ENCODE assay signal across 18 cellular contexts in the genomic region with DNA sequence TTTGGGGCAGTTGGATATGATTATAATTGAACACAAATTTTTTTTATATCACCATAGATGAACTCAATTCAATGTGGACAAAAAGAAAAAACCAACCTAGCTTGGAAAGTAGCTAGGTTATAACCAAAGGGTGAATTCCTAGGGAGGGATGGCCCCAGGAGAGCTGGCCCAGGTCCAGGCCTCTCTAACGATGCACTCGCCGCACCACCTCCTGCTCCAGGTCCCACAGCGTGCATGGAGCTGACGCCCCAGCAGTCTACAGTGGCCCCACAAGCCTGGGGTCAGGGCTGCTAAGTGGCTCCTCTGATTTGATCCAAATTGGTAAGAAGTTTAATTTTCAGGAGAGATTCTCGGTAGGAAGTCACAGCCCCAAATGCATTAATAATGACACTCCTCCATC. TPM values are rescaled to one million over a fixed set of nuclear protein-coding genes. Genes with fewer than 3 reads are reported as not detected.
DNase-seq lines count a peak whose midpoint lies in the region; ATAC-seq, FAIRE-seq and TF ChIP-seq lines count a peak whose summit lies in the region.
"Had no signal": no experiment of that assay in that cellular context is flagged by ENCODE, and none has a peak within 500 bp of the region (broad histone marks: within the 10 kb centered on the region; RNA-seq: fewer than 3 reads in every experiment).

No MANE protein-coding gene starts in this region.

- TF ChIP-seq CTCF in right atrium auricular region (IDR thresholded peaks at IDR 0.05): no peak
- no peak for TF ChIP-seq CTCF in mesothelial cell of epicardium (IDR thresholded peaks at IDR 0.05; ENCODE audit: unreplicated experiment)
- no peak for TF ChIP-seq CTCF in spleen (IDR thresholded peaks at IDR 0.05 in 8 of 11, conservative IDR thresholded peaks at IDR 0.05 in 3 of 11)

- no peak for FAIRE-seq in GM19239 (lab: Jason Lieb, UNC)
- FAIRE-seq: HepG2 had no signal

- H3K36me3 ChIP-seq in right atrium auricular region (no peaks in the 10 kb centered on the region), spleen (no peaks in the 10 kb centered on the region)
- H3K36me3 ChIP-seq: BLaER1 had no signal

- peaks cover 12% of the 10 kb centered on the region for H3K4me1 Mint-ChIP-seq in mesothelial cell of epicardium
- H3K4me1 Mint-ChIP-seq: IgD-negative memory B cell had no signal

- H3K27ac ChIP-seq in right atrium auricular region (no peak overlapping the region), spleen (no peak overlapping the region)
- H3K27ac ChIP-seq: BLaER1 had no signal

- no peaks in the 10 kb centered on the region for H3K4me1 ChIP-seq in right atrium auricular region
- H3K4me1 ChIP-seq in spleen: peaks cover 0 to 9% (median 4%) of the 10 kb centered on the region in 6 donors
- H3K4me1 ChIP-seq: BLaER1 had no signal

- DNase-seq in cardiac septum (ENCODE audit: low spot score): peak; percentile 65
- DNase-seq in right atrium auricular region (ENCODE audit: low spot score): no peak
- DNase-seq in mesothelial cell of epicardium (ENCODE audit: low spot score in 2 of 2, unreplicated experiment in 2 of 2): no peak
- DNase-seq in spleen: peak; percentile 46
- DNase-seq in GM19239 (ENCODE audit: insufficient read length, low spot score): no peak
- DNase-seq: 8988T; Calu3; CD8-positive, alpha-beta T cell; DMS79 treated with DMSO at 0.1 percent for 48 hours; GF-D8; GOT3; H7 had no signal

- no peak overlapping the region for H3K4me3 ChIP-seq in right atrium auricular region
- H3K4me3 ChIP-seq in spleen: no peak overlapping the region
- H3K4me3 ChIP-seq: BLaER1 had no signal

- ATAC-seq in GM18909 (IDR thresholded peaks at IDR 0.05; ENCODE audit: poor library complexity, unreplicated experiment) (no peak), GM21381 (IDR thresholded peaks at IDR 0.05; ENCODE audit: unreplicated experiment) (no peak)
- ATAC-seq: CD8-positive, alpha-beta T cell; HCT116; HepG2 had no signal

- peak overlapping the region; percentile 4 for H3K27ac Mint-ChIP-seq in mesothelial cell of epicardium
- H3K27ac Mint-ChIP-seq: CD8-positive, alpha-beta T cell; IgD-negative memory B cell had no signal

- H3K4me3 Mint-ChIP-seq in mesothelial cell of epicardium: no peak overlapping the region
- H3K4me3 Mint-ChIP-seq: CD8-positive, alpha-beta T cell; IgD-negative memory B cell had no signal

- H3K9me3 Mint-ChIP-seq in mesothelial cell of epicardium: no peaks in the 10 kb centered on the region
- H3K9me3 Mint-ChIP-seq: CD8-positive, alpha-beta T cell had no signal

- intact Hi-C loops in cardiac septum (cut with DNase I): no loop called here
- intact Hi-C loops in spleen (cut with DNase I; ENCODE audit: low total_unique reads): no loop called here

- H3K27me3 Mint-ChIP-seq in mesothelial cell of epicardium (ENCODE audit: low read depth): no peaks in the 10 kb centered on the region
- H3K27me3 Mint-ChIP-seq: IgD-negative memory B cell had no signal

- 79 to 91% (median 89%) methylated on average over 6 of the region's 6 CpGs for WGBS in spleen, 5 donors

- H3K27me3 ChIP-seq in right atrium auricular region (no peaks in the 10 kb centered on the region), spleen (replicated peaks in 1 of 7) (no peaks in the 10 kb centered on the region)
- H3K27me3 ChIP-seq: BLaER1 had no signal

- peaks cover 6% of the 10 kb centered on the region for H3K36me3 Mint-ChIP-seq in mesothelial cell of epicardium
- H3K36me3 Mint-ChIP-seq: CD8-positive, alpha-beta T cell; IgD-negative memory B cell had no signal

- no peak for TF ChIP-seq POLR2A in spleen (IDR thresholded peaks at IDR 0.05)

- H3K9me3 ChIP-seq in right atrium auricular region (no peaks in the 10 kb centered on the region), spleen (no peaks in the 10 kb centered on the region)
- H3K9me3 ChIP-seq: BLaER1 had no signal

RNA-seq across cellular contexts. Expression of a gene that starts 48.8 kb away (rescaled TPM):
- total RNA-seq in cardiac septum: 5.2 TPM
- total RNA-seq in right atrium auricular region: 1 to 10 TPM; 3.9 to 5.6 TPM
- total RNA-seq in mesothelial cell of epicardium: 82.5 to 87.1 TPM (median 82.9 TPM) in 3 replicates
- total RNA-seq in spleen: 10 to 100 TPM; 10.0 to 24.6 (median 15.8) TPM
- 1 to 10 TPM; 1.2 to 3.6 (median 1.3) TPM for polyA plus RNA-seq in spleen
- total RNA-seq: Calu3; CD8-positive, alpha-beta T cell; HepG2 had no signal
- polyA plus RNA-seq: HepG2, IgD-negative memory B cell had no signal

Comparison
In these comparisons a context has a peak if more than half of its experiments do, and no peak if none do; other contexts are left out.
1. DNase-seq: peak in cardiac septum (single experiment) and spleen (single experiment); none in right atrium auricular region (single experiment), mesothelial cell of epicardium (0 of 2) and GM19239 (single experiment).